ENCODE assay signal across 21 cellular contexts in genomic region chr1:227215863-227216510, GRCh38.
"Had no signal": no experiment of that assay in that cellular context is flagged by ENCODE, and none has a peak within 500 bp of the region (broad histone marks: within the 10 kb centered on the region; RNA-seq: fewer than 3 reads in every experiment).

No MANE protein-coding gene starts in this region.

- H3K36me3 ChIP-seq: esophagus squamous epithelium, left lung had no signal

- FAIRE-seq: urothelium cell line had no signal

- H3K4me3 ChIP-seq: esophagus squamous epithelium, left lung, tibial artery had no signal

- ATAC-seq: activated CD8-positive, alpha-beta T cell treated with anti-CD3 and anti-CD28 coated beads for 36 hours; activated T-helper 17 cell treated with anti-CD3 and anti-CD28 coated beads, Interleukin-2, amount 50 U/mL, for 72 hours; effector memory CD8-positive, alpha-beta T cell; left lung; stimulated activated naive CD8-positive, alpha-beta T cell treated with anti-CD3 and anti-CD28 coated beads, Interleukin-15, Interleukin-2, amounts not matched to agents 100 U/mL and 50 U/mL, for 24 hours had no signal

- H3K27ac ChIP-seq: esophagus squamous epithelium, left lung, tibial artery had no signal

- DNase-seq: activated CD4-positive, alpha-beta T cell treated with anti-CD3 and anti-CD28 coated beads for 48 hours; activated CD4-positive, CD25-positive, alpha-beta regulatory T cell; activated CD8-positive, alpha-beta T cell treated with anti-CD3 and anti-CD28 coated beads for 36 hours; activated naive CD4-positive, alpha-beta T cell; activated naive CD8-positive, alpha-beta T cell treated with anti-CD3 and anti-CD28 coated beads, Interleukin-2, amount 10 ng/mL, durations not matched to agents 7 days and 5 days; activated T-cell treated with anti-CD3 and anti-CD28 coated beads, Interleukin-2, amount 50 U/mL, for 1 hour; anterior cingulate cortex; dermis blood vessel endothelial cell; effector memory CD8-positive, alpha-beta T cell; esophagus squamous epithelium; hypothalamus; left lung; occipital lobe; retina; stimulated activated naive CD8-positive, alpha-beta T cell treated with anti-CD3 and anti-CD28 coated beads, Interleukin-15, Interleukin-2, amounts not matched to agents 100 U/mL and 50 U/mL, for 24 hours; substantia nigra; T-helper 1 cell; T-helper 9 cell; tibial artery had no signal

- H3K9me3 ChIP-seq: esophagus squamous epithelium, left lung, tibial artery had no signal

- H3K4me1 ChIP-seq: left lung, tibial artery had no signal

- H3K27me3 ChIP-seq: esophagus squamous epithelium, left lung, tibial artery had no signal
